25 cellular contexts compared by ENCODE assay signal in the genomic region with DNA sequence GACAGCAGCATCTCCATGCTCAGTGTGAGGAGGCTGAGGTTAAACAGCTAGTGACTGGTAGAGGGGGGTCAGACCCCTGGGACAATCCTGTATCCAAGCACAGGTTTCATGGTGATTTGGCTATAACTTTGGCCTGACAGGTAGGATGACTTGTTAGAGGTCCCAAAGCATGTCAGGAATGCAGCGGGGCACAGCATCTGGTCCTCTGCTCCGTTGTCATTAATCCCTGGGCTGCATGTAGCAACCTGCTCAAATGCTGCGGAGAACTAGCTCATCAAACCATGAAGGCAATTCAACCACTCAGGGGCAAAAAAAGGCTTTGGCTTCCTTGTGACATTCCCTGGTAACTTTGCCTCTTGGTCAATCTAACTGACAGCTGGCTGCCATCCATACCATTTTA. TPM values are rescaled to one million over a fixed set of nuclear protein-coding genes. Genes with fewer than 3 reads are reported as not detected.
"Had no signal": no experiment of that assay in that cellular context is flagged by ENCODE, and none has a peak within 500 bp of the region (broad histone marks: within the 10 kb centered on the region; RNA-seq: fewer than 3 reads in every experiment).

No MANE protein-coding gene starts in this region.

- H3K4me3 ChIP-seq: body of pancreas, esophagus muscularis mucosa, gastrocnemius medialis, lung, sigmoid colon, smooth muscle cell, transverse colon had no signal

- H3K9me3 ChIP-seq: body of pancreas, esophagus muscularis mucosa, gastrocnemius medialis, sigmoid colon, transverse colon had no signal

- ATAC-seq: body of pancreas; gastrocnemius medialis; left lobe of liver; naive thymus-derived CD8-positive, alpha-beta T cell; T-helper 17 cell had no signal

- H3K9me3 Mint-ChIP-seq: mesothelial cell of epicardium; stimulated activated naive B cell treated with anti-CD40 and anti-IgM and Interleukin-4, amounts not matched to agents 10 μg/mL and 1 μg/mL and 100 μg/mL, for 72 hours had no signal

- H3K4me3 Mint-ChIP-seq: mesothelial cell of epicardium; naive thymus-derived CD8-positive, alpha-beta T cell; stimulated activated naive B cell treated with anti-CD40 and anti-IgM and Interleukin-4, amounts not matched to agents 10 μg/mL and 1 μg/mL and 100 μg/mL, for 72 hours; T-helper 17 cell had no signal

- H3K4me1 Mint-ChIP-seq: stimulated activated naive B cell treated with anti-CD40 and anti-IgM and Interleukin-4, amounts not matched to agents 10 μg/mL and 1 μg/mL and 100 μg/mL, for 72 hours had no signal

- H3K4me1 ChIP-seq: body of pancreas, esophagus muscularis mucosa, gastrocnemius medialis, sigmoid colon, transverse colon had no signal

- H3K27ac ChIP-seq: body of pancreas, esophagus muscularis mucosa, gastrocnemius medialis, sigmoid colon, transverse colon had no signal

- H3K36me3 Mint-ChIP-seq: mesothelial cell of epicardium; naive thymus-derived CD8-positive, alpha-beta T cell; stimulated activated naive B cell treated with anti-CD40 and anti-IgM and Interleukin-4, amounts not matched to agents 10 μg/mL and 1 μg/mL and 100 μg/mL, for 72 hours had no signal

- H3K36me3 ChIP-seq: esophagus muscularis mucosa, gastrocnemius medialis, sigmoid colon, transverse colon had no signal

- DNase-seq: activated CD4-positive, alpha-beta T cell treated with anti-CD3 and anti-CD28 coated beads for 4 hours; activated CD4-positive, alpha-beta T cell treated with anti-CD3 and anti-CD28 coated beads, Interleukin-2, amount 50 U/mL, for 48 hours; activated CD4-positive, CD25-positive, alpha-beta regulatory T cell; activated gamma-delta T cell; activated naive CD4-positive, alpha-beta T cell treated with anti-CD3 and anti-CD28 coated beads, Interleukin-2, amount 50 U/mL, for 16 hours; anterior cingulate cortex; body of pancreas; central memory CD4-positive, alpha-beta T cell; dermis blood vessel endothelial cell; effector CD8-positive, alpha-beta T cell; gastrocnemius medialis; kidney; naive thymus-derived CD8-positive, alpha-beta T cell; retina; sigmoid colon; stimulated activated CD4-positive, alpha-beta T cell treated with anti-CD3 and anti-CD28 coated beads, Interleukin-15, amount 100 ng/mL, for 24 hours; stimulated activated CD8-positive, alpha-beta memory T cell treated with anti-CD3 and anti-CD28 coated beads, Interleukin-4, amount 100 ng/mL, for 48 hours; stimulated activated naive B cell treated with anti-CD40 and anti-IgM and Interleukin-4, amounts not matched to agents 10 μg/mL and 1 μg/mL and 100 μg/mL, for 72 hours; T-helper 17 cell; transverse colon had no signal

- H3K27ac Mint-ChIP-seq: stimulated activated naive B cell treated with anti-CD40 and anti-IgM and Interleukin-4, amounts not matched to agents 10 μg/mL and 1 μg/mL and 100 μg/mL, for 72 hours; T-helper 17 cell had no signal

- H3K27me3 ChIP-seq: body of pancreas, esophagus muscularis mucosa, gastrocnemius medialis, sigmoid colon, transverse colon had no signal

RNA-seq across cellular contexts. Expression of a gene that starts 26.8 kb away (rescaled TPM):
- total RNA-seq: body of pancreas; dermis blood vessel endothelial cell; gastrocnemius medialis; naive thymus-derived CD8-positive, alpha-beta T cell; T-helper 17 cell; transverse colon had no signal
- polyA plus RNA-seq: naive thymus-derived CD8-positive, alpha-beta T cell had no signal
